In the genomic region with DNA sequence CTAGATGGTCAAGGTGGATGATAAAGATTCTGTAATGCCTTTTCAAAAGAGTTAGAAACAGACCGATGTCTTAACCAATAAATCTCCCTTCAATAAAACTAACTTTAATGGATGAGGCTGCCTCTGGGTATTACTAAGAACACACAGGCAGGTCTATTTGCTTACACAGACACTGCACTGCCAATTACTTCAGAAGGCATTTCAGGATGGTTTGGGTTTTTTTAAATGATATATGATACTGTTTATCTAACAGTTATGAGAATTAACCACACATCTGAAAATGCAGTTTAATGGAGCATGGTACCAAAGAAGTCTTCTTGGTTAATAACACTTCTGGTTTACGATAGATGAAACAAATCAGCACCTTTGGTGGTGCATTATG, we compare ENCODE assay signal across 19 cellular contexts.
A peak's percentile ranks its signal among the peaks of the same experiment; 100 is the strongest.
DNase-seq lines count a peak whose midpoint lies in the region; ATAC-seq and TF ChIP-seq lines count a peak whose summit lies in the region.
"Had no signal": no experiment of that assay in that cellular context is flagged by ENCODE, and none has a peak within 500 bp of the region (broad histone marks: within the 10 kb centered on the region; RNA-seq: fewer than 3 reads in every experiment).

No MANE protein-coding gene starts in this region.

- H3K4me3 ChIP-seq in cardiac muscle cell: no peak overlapping the region
- no peak overlapping the region for H3K4me3 ChIP-seq in gastrocnemius medialis
- H3K4me3 ChIP-seq: breast epithelium, dorsolateral prefrontal cortex, esophagus squamous epithelium, uterus had no signal

- TF ChIP-seq CTCF in cardiac muscle cell (IDR thresholded peaks at IDR 0.05; ENCODE audit: low read depth, low read length): no peak
- TF ChIP-seq CTCF in gastrocnemius medialis (IDR thresholded peaks at IDR 0.05 in 4 of 5, conservative IDR thresholded peaks at IDR 0.05 in 1 of 5): no peak

- H3K9me3 ChIP-seq in cardiac muscle cell (ENCODE audit: low read depth) (no peaks in the 10 kb centered on the region), gastrocnemius medialis (no peaks in the 10 kb centered on the region)
- H3K9me3 ChIP-seq: breast epithelium, esophagus squamous epithelium, uterus had no signal

- intact Hi-C loops in left cardiac atrium (cut with DNase I) (no loop called here), gastrocnemius medialis (cut with DNase I; ENCODE audit: low total_unique reads) (no loop called here)

- H3K27ac ChIP-seq in cardiac muscle cell (peak overlapping the region; percentile 26), gastrocnemius medialis (no peak overlapping the region)
- H3K27ac ChIP-seq: breast epithelium, dorsolateral prefrontal cortex, esophagus squamous epithelium, uterus had no signal

- peaks cover 9% of the 10 kb centered on the region for H3K4me1 ChIP-seq in cardiac muscle cell (ENCODE audit: low read depth)
- no peaks in the 10 kb centered on the region for H3K4me1 ChIP-seq in gastrocnemius medialis
- H3K4me1 ChIP-seq: breast epithelium, esophagus squamous epithelium had no signal

- H3K27me3 ChIP-seq in cardiac muscle cell: no peaks in the 10 kb centered on the region
- no peaks in the 10 kb centered on the region for H3K27me3 ChIP-seq in gastrocnemius medialis
- H3K27me3 ChIP-seq: breast epithelium, dorsolateral prefrontal cortex, esophagus squamous epithelium, uterus had no signal

- TF ChIP-seq POLR2A in gastrocnemius medialis (IDR thresholded peaks at IDR 0.05): no peak

- in situ Hi-C loops in gastrocnemius medialis (cut with MboI; ENCODE audit: low sequenced_read_pairs in 4 of 4): no loop called here

- ATAC-seq in left cardiac atrium (no peak), gastrocnemius medialis (no peak), HG02938 (IDR thresholded peaks at IDR 0.05; ENCODE audit: unreplicated experiment) (no peak), GM21825 (IDR thresholded peaks at IDR 0.05; ENCODE audit: unreplicated experiment) (no peak)
- ATAC-seq: activated naive CD4-positive, alpha-beta T cell treated with anti-CD3 and anti-CD28 coated beads, Interleukin-2, amount 50 U/mL, for 72 hours; right cardiac atrium had no signal

- DNase-seq in cardiac muscle cell (ENCODE audit: low read depth in 1 of 2, low spot score in 1 of 2) (no peak), left cardiac atrium (no peak), NCI-H2196 (lab: John Stamatoyannopoulos, UW; ENCODE audit: unreplicated experiment) (peak; percentile 9), amniotic epithelial cell (ENCODE audit: low read depth) (peak; percentile 13), dermis blood vessel endothelial cell (no peak), gastrocnemius medialis (no peak)
- DNase-seq: activated CD4-positive, alpha-beta T cell treated with anti-CD3 and anti-CD28 coated beads, Interleukin-2, amount 50 U/mL, for 1 hour; activated T-cell treated with anti-CD3 and anti-CD28 coated beads, Interleukin-2, amount 50 U/mL, for 24 hours; CD4-positive, alpha-beta T cell; dorsolateral prefrontal cortex; esophagus squamous epithelium; head of caudate nucleus; Karpas-422; right cardiac atrium; uterus had no signal

- H3K36me3 ChIP-seq in cardiac muscle cell (no peaks in the 10 kb centered on the region), gastrocnemius medialis (no peaks in the 10 kb centered on the region)
- H3K36me3 ChIP-seq: breast epithelium, esophagus squamous epithelium, uterus had no signal

Comparison
In these comparisons a context has a peak if more than half of its experiments do, and no peak if none do; other contexts are left out.
1. DNase-seq: peak in NCI-H2196 (single experiment) and amniotic epithelial cell (single experiment); none in cardiac muscle cell (0 of 2), left cardiac atrium (single experiment), dermis blood vessel endothelial cell (single experiment) and gastrocnemius medialis (0 of 2).